ENCODE assay signal across 8 cellular contexts in the genomic region with DNA sequence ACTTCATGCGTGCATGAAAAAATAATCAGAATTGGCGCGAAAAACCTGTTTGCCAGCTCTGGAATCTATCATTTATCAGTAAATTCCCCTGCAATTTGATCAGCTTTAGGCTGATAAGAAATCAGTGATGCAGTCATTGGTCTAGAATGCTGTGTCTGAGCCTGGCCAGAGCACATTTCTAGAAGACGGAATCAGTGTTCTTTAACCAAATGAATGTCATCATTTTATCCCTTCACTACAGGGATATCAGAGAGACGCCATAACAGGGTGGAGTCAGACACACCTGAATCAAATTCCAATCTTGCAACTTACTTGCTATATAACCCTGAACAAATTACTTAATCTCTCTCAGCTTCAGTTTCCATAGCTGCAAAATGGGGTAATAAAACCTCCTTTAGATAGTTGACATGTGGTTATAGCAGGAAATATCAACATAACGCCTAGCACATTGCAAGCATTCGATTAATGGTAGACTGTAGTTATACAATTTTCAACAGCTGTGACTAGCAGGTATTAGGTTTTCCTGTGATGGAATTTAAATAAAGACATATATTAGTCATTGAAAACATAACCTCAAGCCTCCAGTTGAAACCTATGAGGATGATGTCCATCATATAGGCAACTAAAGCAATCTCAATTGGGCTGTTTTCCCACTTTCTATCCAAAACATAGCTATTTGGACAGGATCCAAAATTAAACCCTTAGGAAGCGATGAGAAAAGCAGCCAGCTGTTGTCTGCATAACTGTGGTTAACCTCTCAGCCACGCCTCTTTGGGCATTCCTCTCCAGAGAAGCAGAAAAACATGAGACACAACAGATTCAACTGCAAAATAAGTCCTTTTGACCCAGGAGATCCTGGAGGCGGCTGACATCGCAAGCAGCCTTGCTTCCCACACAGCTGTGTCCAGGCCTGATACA. TPM values are rescaled to one million over a fixed set of nuclear protein-coding genes. Genes with fewer than 3 reads are reported as not detected.
DNase-seq lines count a peak whose midpoint lies in the region; ATAC-seq and TF ChIP-seq lines count a peak whose summit lies in the region.

No MANE protein-coding gene starts in this region.

- no peak for TF ChIP-seq POLR2A in breast epithelium (IDR thresholded peaks at IDR 0.05)
- no peak for TF ChIP-seq POLR2A in erythroblast (IDR thresholded peaks at IDR 0.05; ENCODE audit: low read length)

- no peak overlapping the region for H3K4me3 ChIP-seq in RWPE2 (ENCODE audit: severe bottlenecking)
- peak overlapping the region in 2 of 3 donors; percentile 7 to 11 for H3K4me3 ChIP-seq in breast epithelium
- peak overlapping the region; percentile 34 for H3K4me3 ChIP-seq in osteoblast (ENCODE audit: insufficient read depth, low read length)

- no peaks in the 10 kb centered on the region for H4K20me1 ChIP-seq in osteoblast (ENCODE audit: insufficient read depth, low read length)

- H2AFZ ChIP-seq in osteoblast (ENCODE audit: low read length): no peak overlapping the region

- H3K36me3 ChIP-seq in RWPE2 (ENCODE audit: low read depth): no peaks in the 10 kb centered on the region
- H3K36me3 ChIP-seq in breast epithelium: no peaks in the 10 kb centered on the region
- no peaks in the 10 kb centered on the region for H3K36me3 ChIP-seq in osteoblast (ENCODE audit: insufficient read depth, low read length)

- no peaks in the 10 kb centered on the region for H3K9me3 ChIP-seq in RWPE2 (ENCODE audit: severe bottlenecking)
- no peaks in the 10 kb centered on the region for H3K9me3 ChIP-seq in breast epithelium
- H3K9me3 ChIP-seq in osteoblast (ENCODE audit: low read depth, low read length): no peaks in the 10 kb centered on the region

- ATAC-seq in RWPE2 (ENCODE audit: low read depth) (peak; percentile 87), GM19452 (IDR thresholded peaks at IDR 0.05; ENCODE audit: unreplicated experiment) (no peak)

- TF ChIP-seq CTCF in RWPE2 (IDR thresholded peaks at IDR 0.05; ENCODE audit: poor library complexity, severe bottlenecking) (no peak), breast epithelium (IDR thresholded peaks at IDR 0.05) (no peak), osteoblast (IDR thresholded peaks at IDR 0.05; ENCODE audit: extremely low read depth, low read depth, low read length) (no peak)

- H3K4me1 ChIP-seq in RWPE2 (ENCODE audit: insufficient read depth, poor library complexity, severe bottlenecking) (peaks cover 23% of the 10 kb centered on the region), breast epithelium (peaks cover 0 to 6% of the 10 kb centered on the region in 2 donors), osteoblast (ENCODE audit: insufficient read depth, low read length) (peaks cover 21% of the 10 kb centered on the region)

- H3K27ac ChIP-seq in RWPE2 (ENCODE audit: poor library complexity, severe bottlenecking): peak overlapping the region; percentile 52
- H3K27ac ChIP-seq in breast epithelium: peak overlapping the region; percentile 56 to 75
- peak overlapping the region; percentile 26 for H3K27ac ChIP-seq in osteoblast (ENCODE audit: low read depth, low read length)

- intact Hi-C loops in breast epithelium (cut with DNase I; ENCODE audit: low total_unique reads): no loop called here

- H3K27me3 ChIP-seq in RWPE2 (ENCODE audit: insufficient read depth, poor library complexity, severe bottlenecking): no peaks in the 10 kb centered on the region
- H3K27me3 ChIP-seq in breast epithelium: no peaks in the 10 kb centered on the region
- H3K27me3 ChIP-seq in osteoblast (ENCODE audit: insufficient read depth, low read length): no peaks in the 10 kb centered on the region

- H3K4me2 ChIP-seq in osteoblast (ENCODE audit: insufficient read depth, low read length): peak overlapping the region; percentile 57

- H3K79me2 ChIP-seq in osteoblast (ENCODE audit: insufficient read depth, low read length): no peaks in the 10 kb centered on the region

- peak; percentile 10 to 18 for DNase-seq in activated CD4-positive, alpha-beta T cell treated with anti-CD3 and anti-CD28 coated beads for 24 hours (ENCODE audit: low read depth in 2 of 2)
- DNase-seq in activated CD4-positive, alpha-beta T cell treated with anti-CD3 and anti-CD28 coated beads for 1 hour: no peak
- peak; percentile 82 for DNase-seq in RWPE2 (ENCODE audit: low spot score)
- peak in 1 of 2 donors; percentile 68 for DNase-seq in breast epithelium (ENCODE audit: low spot score in 2 of 2)
- peak; percentile 76 for DNase-seq in osteoblast (ENCODE audit: insufficient read length, low spot score, missing footprints)
- no peak for DNase-seq in erythroblast (lab: John Stamatoyannopoulos, UW)
- DNase-seq in GF-D8 (lab: John Stamatoyannopoulos, UW): no peak

RNA-seq across cellular contexts. Expression of a gene that starts 51.6 kb away (rescaled TPM):
- total RNA-seq in breast epithelium: 10 to 100 TPM; 32.4 to 60.7 (median 36.6) TPM
- total RNA-seq in osteoblast: 42.4 and 44.5 TPM in 2 replicates

Comparison
In these comparisons a context has a peak if more than half of its experiments do, and no peak if none do; other contexts are left out.
1. DNase-seq: peak in activated CD4-positive, alpha-beta T cell treated with anti-CD3 and anti-CD28 coated beads for 24 hours (2 of 2), RWPE2 (single experiment) and osteoblast (single experiment); none in activated CD4-positive, alpha-beta T cell treated with anti-CD3 and anti-CD28 coated beads for 1 hour (single experiment), erythroblast (0 of 2) and GF-D8 (single experiment).
2. Peak in every context shown above with its lines, with median percentiles within 50 percentile points of each other: H3K27ac ChIP-seq.